12 cellular contexts compared by ENCODE assay signal in the genomic region with DNA sequence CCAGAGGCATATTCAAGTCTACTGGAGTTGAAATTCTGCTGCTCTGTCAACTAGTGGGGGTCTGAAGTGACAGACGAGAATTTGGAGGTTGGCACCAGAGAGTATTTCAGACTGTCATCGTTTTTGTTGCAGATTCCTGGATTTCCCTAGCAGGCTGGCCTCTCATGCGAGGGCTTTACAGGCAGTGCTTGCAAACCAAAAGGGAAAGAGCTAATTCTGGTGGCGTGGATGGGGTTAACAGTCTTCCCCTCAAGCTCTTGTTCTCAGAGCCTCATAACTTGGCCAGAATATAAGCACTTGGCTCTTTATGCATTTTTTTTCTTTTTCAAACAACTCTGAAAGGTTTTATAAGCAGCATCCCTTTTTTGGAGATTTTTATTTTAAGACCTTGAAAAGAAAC. TPM values are rescaled to one million over a fixed set of nuclear protein-coding genes. Genes with fewer than 3 reads are reported as not detected.
DNase-seq lines count a peak whose midpoint lies in the region; ATAC-seq and TF ChIP-seq lines count a peak whose summit lies in the region.
"Had no signal": no experiment of that assay in that cellular context is flagged by ENCODE, and none has a peak within 500 bp of the region (broad histone marks: within the 10 kb centered on the region; RNA-seq: fewer than 3 reads in every experiment).

A gene with protein sequence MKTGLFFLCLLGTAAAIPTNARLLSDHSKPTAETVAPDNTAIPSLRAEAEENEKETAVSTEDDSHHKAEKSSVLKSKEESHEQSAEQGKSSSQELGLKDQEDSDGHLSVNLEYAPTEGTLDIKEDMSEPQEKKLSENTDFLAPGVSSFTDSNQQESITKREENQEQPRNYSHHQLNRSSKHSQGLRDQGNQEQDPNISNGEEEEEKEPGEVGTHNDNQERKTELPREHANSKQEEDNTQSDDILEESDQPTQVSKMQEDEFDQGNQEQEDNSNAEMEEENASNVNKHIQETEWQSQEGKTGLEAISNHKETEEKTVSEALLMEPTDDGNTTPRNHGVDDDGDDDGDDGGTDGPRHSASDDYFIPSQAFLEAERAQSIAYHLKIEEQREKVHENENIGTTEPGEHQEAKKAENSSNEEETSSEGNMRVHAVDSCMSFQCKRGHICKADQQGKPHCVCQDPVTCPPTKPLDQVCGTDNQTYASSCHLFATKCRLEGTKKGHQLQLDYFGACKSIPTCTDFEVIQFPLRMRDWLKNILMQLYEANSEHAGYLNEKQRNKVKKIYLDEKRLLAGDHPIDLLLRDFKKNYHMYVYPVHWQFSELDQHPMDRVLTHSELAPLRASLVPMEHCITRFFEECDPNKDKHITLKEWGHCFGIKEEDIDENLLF (minus strand): TSS at position 190 of the 400 bp plus-strand sequence. CDS start 29,802 bp downstream, outside the sequence.

- H2BK15ac ChIP-seq in IMR-90 (ENCODE audit: low read depth, low read length): no peak within 1 kb of the TSS

- no peak within 1 kb of the TSS for H3K4ac ChIP-seq in IMR-90 (ENCODE audit: low read depth, low read length)

- H3K27ac ChIP-seq in IMR-90 (ENCODE audit: insufficient read depth, low read length) (no peak within 1 kb of the TSS), smooth muscle cell (ENCODE audit: low read depth) (no peak within 1 kb of the TSS)
- H3K27ac ChIP-seq: BLaER1, KMS-11 had no signal

- TF ChIP-seq POLR2A in IMR-90 (IDR thresholded peaks at IDR 0.05; ENCODE audit: low read depth, low read length): no peak

- no peak within 1 kb of the TSS for H2AK9ac ChIP-seq in IMR-90 (replicated peaks; ENCODE audit: low read depth, low read length, poor library complexity)

- H3K56ac ChIP-seq in IMR-90 (ENCODE audit: extremely low read depth, insufficient read depth, low read length): no peak within 1 kb of the TSS

- TF ChIP-seq RAD21 in IMR-90 (IDR thresholded peaks at IDR 0.05; ENCODE audit: low read length): no peak

- H3K9ac ChIP-seq in IMR-90 (ENCODE audit: low read depth, low read length) (no peak within 1 kb of the TSS), smooth muscle cell (ENCODE audit: low read depth) (no peak within 1 kb of the TSS)
- H3K9ac ChIP-seq: BLaER1, KMS-11 had no signal

- H3K9me3 ChIP-seq in IMR-90 (ENCODE audit: control insufficient read depth, insufficient read depth, low read length) (no peaks in the 10 kb centered on the region; the same call in 1 of the 2 replicates), smooth muscle cell (replicated peaks; ENCODE audit: low read depth) (no peaks in the 10 kb centered on the region)

- no peaks in the 10 kb centered on the region for H3K4me1 ChIP-seq in IMR-90 (ENCODE audit: control insufficient read depth, insufficient read depth, low read length)
- peaks cover 12% of the 10 kb centered on the region for H3K4me1 ChIP-seq in smooth muscle cell (ENCODE audit: low read depth)
- H3K4me1 ChIP-seq: BLaER1 had no signal

- H2AK5ac ChIP-seq in IMR-90 (ENCODE audit: low read depth, low read length): no peak within 1 kb of the TSS

- no peak within 1 kb of the TSS for H2BK20ac ChIP-seq in IMR-90 (ENCODE audit: low read depth, low read length)

- H3K79me2 ChIP-seq in smooth muscle cell (ENCODE audit: low read depth): no peaks in the 10 kb centered on the region

- BruUV-seq in IMR-90 (replicated peaks; lab: Mats Ljungman, UMichigan): no TSS peak

- H3K79me1 ChIP-seq in IMR-90 (ENCODE audit: low read depth in 1 of 2, low read length in 2 of 2): no peaks in the 10 kb centered on the region

- dilution Hi-C loops in IMR-90 (cut with HindIII; ENCODE audit: low sequenced_read_pairs, unreplicated experiment): no loop called here

- no peak for TF ChIP-seq CTCF in IMR-90 (conservative IDR thresholded peaks at IDR 0.05; ENCODE audit: low read depth, low read length)
- TF ChIP-seq CTCF in smooth muscle cell (IDR thresholded peaks at IDR 0.05; ENCODE audit: borderline replicate concordance, insufficient read depth, poor library complexity, severe bottlenecking): no peak

- no peak for DNase-seq in IMR-90
- DNase-seq in medulla oblongata (ENCODE audit: extremely low spot score): peak; percentile 50
- no peak for DNase-seq in smooth muscle cell (lab: John Stamatoyannopoulos, UW; ENCODE audit: unreplicated experiment)
- no peak for DNase-seq in COLO829 (ENCODE audit: low spot score)
- DNase-seq: NCI-H526 had no signal

- H3K4me2 ChIP-seq in IMR-90 (ENCODE audit: low read depth, low read length) (peak within 1 kb of the TSS; percentile 33), smooth muscle cell (no peak within 1 kb of the TSS)
- H3K4me2 ChIP-seq: BLaER1, KMS-11 had no signal

- H4K20me1 ChIP-seq in IMR-90 (ENCODE audit: insufficient read depth, low read length) (no peaks in the 10 kb centered on the region), smooth muscle cell (ENCODE audit: low read depth) (no peaks in the 10 kb centered on the region)
- H4K20me1 ChIP-seq: BLaER1 had no signal

- no CpG with 5 or more reads among the region's 4 CpGs for WGBS in IMR-90 (ENCODE audit: extremely low coverage in 2 of 2, insufficient read length in 1 of 2), 2 experiments
- WGBS in smooth muscle cell (ENCODE audit: low lambda C conversion rate): 36% methylated on average over 4 of the region's 4 CpGs

- H3K18ac ChIP-seq in IMR-90 (ENCODE audit: low read depth, low read length): no peak within 1 kb of the TSS

- H2AFZ ChIP-seq in IMR-90 (replicated peaks; ENCODE audit: low read length, poor library complexity): no peak within 1 kb of the TSS
- H2AFZ ChIP-seq in smooth muscle cell (ENCODE audit: low read depth): no peak within 1 kb of the TSS

- no peaks in the 10 kb centered on the region for H3F3A ChIP-seq in smooth muscle cell (ENCODE audit: low read depth)

- H3K36me3 ChIP-seq in IMR-90 (ENCODE audit: control insufficient read depth, insufficient read depth, low read length) (no peaks in the 10 kb centered on the region), smooth muscle cell (ENCODE audit: low read depth) (no peaks in the 10 kb centered on the region)
- H3K36me3 ChIP-seq: BLaER1 had no signal

- no peak within 1 kb of the TSS for H2BK5ac ChIP-seq in IMR-90 (ENCODE audit: low read depth, low read length, poor library complexity, severe bottlenecking)

- no peak within 1 kb of the TSS for H3K14ac ChIP-seq in IMR-90 (replicated peaks; ENCODE audit: low read depth, low read length)

- H3K4me3 ChIP-seq in IMR-90 (ENCODE audit: insufficient read depth, low read depth, low read length): no peak within 1 kb of the TSS
- H3K4me3 ChIP-seq in smooth muscle cell: peak within 1 kb of the TSS; percentile 31
- H3K4me3 ChIP-seq: BLaER1 had no signal

- POLR2A ChIA-PET in IMR-90 (lab: Charles Lee; ENCODE audit: unreplicated experiment): interaction anchor here (0.6 kb wide), 1 partner anchor 479 kb away, joined by 3 read pairs; no protein-coding TSS in a partner anchor

- H4K91ac ChIP-seq in IMR-90 (ENCODE audit: insufficient read depth, low read depth, low read length): no peak within 1 kb of the TSS

- no peak within 1 kb of the TSS for H3K23ac ChIP-seq in IMR-90 (ENCODE audit: low read depth, low read length)

- intact Hi-C loops in IMR-90 (cut with micrococcal nuclease): no loop called here

- ATAC-seq in IMR-90 (ENCODE audit: low read depth) (no peak; the same call in 1 of the 2 replicates), esophagus mucosa (no peak), GM21717 (IDR thresholded peaks at IDR 0.05; ENCODE audit: unreplicated experiment) (no peak), HG03432 (IDR thresholded peaks at IDR 0.05; ENCODE audit: unreplicated experiment) (no peak), HG03521 (IDR thresholded peaks at IDR 0.05; ENCODE audit: unreplicated experiment) (no peak)

- CTCF ChIA-PET in IMR-90 (lab: Yijun Ruan, JAX): no interaction called here

- H3K9me1 ChIP-seq in IMR-90 (ENCODE audit: insufficient read depth, low read length): no peaks in the 10 kb centered on the region

- H2BK120ac ChIP-seq in IMR-90 (ENCODE audit: low read depth, low read length): no peak within 1 kb of the TSS

- peaks cover 3% of the 10 kb centered on the region; the same call in 1 of the 2 replicates for H3K27me3 ChIP-seq in IMR-90 (ENCODE audit: control insufficient read depth, insufficient read depth, low read length)
- H3K27me3 ChIP-seq in smooth muscle cell (ENCODE audit: low read depth): no peaks in the 10 kb centered on the region
- H3K27me3 ChIP-seq: BLaER1 had no signal

- in situ Hi-C loops in IMR-90 (cut with MboI; ENCODE audit: low sequenced_read_pairs): no loop called here

- H4K8ac ChIP-seq in IMR-90 (ENCODE audit: low read depth in 2 of 2, low read length in 2 of 2): no peak within 1 kb of the TSS

- no peak within 1 kb of the TSS for H4K5ac ChIP-seq in IMR-90 (ENCODE audit: low read depth, low read length)

TF ChIP-seq in IMR-90, 13 proteins besides CTCF, POLR2A, EP300 and RAD21:
- TF ChIP-seq CHD1 (IDR thresholded peaks at IDR 0.05; ENCODE audit: low read depth, low read length): no peak
- no peak for TF ChIP-seq NFE2L2 (IDR thresholded peaks at IDR 0.05; ENCODE audit: low read depth, low read length)
- TF ChIP-seq MXI1 (IDR thresholded peaks at IDR 0.05; ENCODE audit: borderline replicate concordance, low read depth, low read length): no peak
- TF ChIP-seq CEBPB (IDR thresholded peaks at IDR 0.05; ENCODE audit: low read depth, low read length): no peak
- TF ChIP-seq MAZ (IDR thresholded peaks at IDR 0.05; ENCODE audit: borderline replicate concordance, low read depth, low read length): no peak
- TF ChIP-seq RFX5 (IDR thresholded peaks at IDR 0.05; ENCODE audit: low read depth, low read length): no peak
- no peak for TF ChIP-seq RCOR1 (IDR thresholded peaks at IDR 0.05; ENCODE audit: insufficient replicate concordance, low read length)
- TF ChIP-seq, protein P1, sequence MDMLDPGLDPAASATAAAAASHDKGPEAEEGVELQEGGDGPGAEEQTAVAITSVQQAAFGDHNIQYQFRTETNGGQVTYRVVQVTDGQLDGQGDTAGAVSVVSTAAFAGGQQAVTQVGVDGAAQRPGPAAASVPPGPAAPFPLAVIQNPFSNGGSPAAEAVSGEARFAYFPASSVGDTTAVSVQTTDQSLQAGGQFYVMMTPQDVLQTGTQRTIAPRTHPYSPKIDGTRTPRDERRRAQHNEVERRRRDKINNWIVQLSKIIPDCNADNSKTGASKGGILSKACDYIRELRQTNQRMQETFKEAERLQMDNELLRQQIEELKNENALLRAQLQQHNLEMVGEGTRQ (IDR thresholded peaks at IDR 0.05; ENCODE audit: low read depth, low read length): no peak
- no peak for TF ChIP-seq BHLHE40 (IDR thresholded peaks at IDR 0.05; ENCODE audit: low read depth, low read length)
TF ChIP-seq in IMR-90: peak in this region for 0.

RNA-seq across cellular contexts. Expression of the gene that starts here (rescaled TPM):
- total RNA-seq in IMR-90 (2012; rRNA removed) (not detected in 2 replicates), esophagus mucosa (31.0 TPM), smooth muscle cell (not detected in 2 replicates)
- polyA plus RNA-seq in IMR-90 (2012; rRNA removed) (not detected in 2 replicates), smooth muscle cell (not detected in 2 replicates)
- polyA plus RNA-seq in IMR-90 (2012; cell fraction: cytosol; rRNA removed): not detected in 2 replicates
- not detected in 2 replicates for polyA plus RNA-seq in IMR-90 (2012; cell fraction: nucleus; rRNA removed; ENCODE audit: low replicate concordance)
- total RNA-seq: T-helper 2 cell treated with Interferon-gamma antibody and Interleukin-4, amounts not matched to agents 100 ng/mL and 5 ng/mL, for 36 hours had no signal

Comparison
In these comparisons a context has a peak if more than half of its experiments do, and no peak if none do; other contexts are left out.
1. RNA of the gene that starts here (total RNA-seq): 31.0 TPM in esophagus mucosa (single experiment); not detected in IMR-90 and not detected in smooth muscle cell; every median in the first group is over 10 times any median in the second.